ENCODE assay signal across 9 cellular contexts in the genomic region with DNA sequence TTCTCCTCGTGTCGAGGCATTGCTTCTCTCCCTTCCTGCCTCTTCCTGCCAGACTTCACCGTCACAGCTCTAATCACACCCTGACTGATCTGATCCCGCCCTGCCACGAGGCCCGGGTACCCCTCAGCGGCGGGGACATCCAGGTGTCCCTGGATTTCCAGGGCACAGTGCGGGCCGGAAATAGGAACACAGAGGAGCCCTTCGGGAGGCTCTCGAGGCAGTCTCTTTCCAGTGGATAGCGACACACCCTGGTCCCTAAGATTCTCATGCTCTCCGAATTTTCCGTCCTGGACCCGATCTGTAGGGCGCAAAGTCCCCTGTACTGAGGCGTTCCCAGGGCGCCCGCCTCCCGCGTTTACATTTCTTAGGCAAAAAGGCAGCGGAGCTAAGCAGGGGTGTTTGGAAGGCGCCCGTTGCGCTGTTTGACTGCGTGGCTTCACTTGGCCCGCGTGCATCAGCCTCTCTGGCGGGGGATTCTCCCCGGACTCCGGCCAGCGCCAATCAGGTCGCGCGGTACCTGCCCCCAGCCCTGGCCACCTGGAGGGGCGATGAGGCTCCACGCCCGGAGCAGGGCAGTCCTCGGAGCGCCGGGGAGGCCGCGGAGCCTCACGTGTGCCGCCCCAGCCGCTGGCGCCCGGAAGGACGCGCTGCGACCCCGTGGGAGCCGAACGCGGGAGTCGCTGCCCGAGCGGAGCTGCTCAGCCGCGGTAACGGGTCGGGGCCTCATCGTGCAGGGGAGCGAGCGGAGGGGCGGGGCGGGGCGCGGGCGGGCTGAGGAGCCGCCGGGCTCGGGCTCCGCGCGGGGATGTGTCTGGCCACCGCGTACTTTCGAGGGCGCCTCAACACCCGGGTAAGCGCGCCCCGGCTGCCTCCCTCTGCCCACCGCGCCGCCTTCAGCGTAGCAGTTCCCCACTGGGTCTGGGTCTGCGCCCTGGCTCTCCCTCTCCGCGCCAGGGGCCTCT. TPM values are rescaled to one million over a fixed set of nuclear protein-coding genes. Genes with fewer than 3 reads are reported as not detected.
DNase-seq lines count a peak whose midpoint lies in the region; ATAC-seq lines count a peak whose summit lies in the region.
"Had no signal": no experiment of that assay in that cellular context is flagged by ENCODE, and none has a peak within 500 bp of the region (broad histone marks: within the 10 kb centered on the region; RNA-seq: fewer than 3 reads in every experiment).

TSS of gene FAM163A (plus strand) at position 575 of the 962 bp plus-strand sequence. CDS start 69,807 bp downstream, outside the sequence.

- H3K9me3 ChIP-seq in stomach smooth muscle (ENCODE audit: control insufficient read depth in 2 of 2, low read length in 2 of 2), result peaks cover 0 to 3% of the 10 kb centered on the region in 2 donors

- CTCF ChIA-PET in activated CD4-positive, alpha-beta T cell treated with anti-CD3 and anti-CD28 coated beads for 36 hours (lab: Charles Lee), result interaction anchor here (0.6 to 1.1 kb wide), 4 partner anchors 12 to 165 kb away, joined by 3 read pairs; no protein-coding TSS in a partner anchor

- H3K27me3 ChIP-seq in stomach smooth muscle (ENCODE audit: control insufficient read depth in 1 of 2, insufficient read depth in 2 of 2, low read length in 2 of 2), result peaks cover 25 to 58% of the 10 kb centered on the region in 2 donors
- H3K27me3 ChIP-seq: BLaER1 treated with 17β-estradiol and CSF1 and Interleukin-3, amounts not matched to agents 10 nM and 100 nM had no signal

- peak; percentile 39 for DNase-seq in activated CD4-positive, alpha-beta T cell treated with anti-CD3 and anti-CD28 coated beads for 36 hours
- DNase-seq in activated CD4-positive, alpha-beta T cell treated with anti-CD3 and anti-CD28 coated beads, Interleukin-2, amount 50 U/mL, for 1 hour, result no peak
- no peak for DNase-seq in activated T-cell treated with anti-CD3 and anti-CD28 coated beads, Interleukin-2, amount 50 U/mL, for 4 hours
- DNase-seq in iPS-NIHi11 (ENCODE audit: low spot score) (peak; percentile 51), HuH-7.5 (ENCODE audit: low spot score) (no peak), kidney glomerular epithelial cell (lab: John Stamatoyannopoulos, UW) (no peak)

- no peak within 1 kb of the TSS for H3K9ac ChIP-seq in stomach smooth muscle (ENCODE audit: low read length in 2 of 2)
- H3K9ac ChIP-seq: BLaER1 treated with 17β-estradiol and CSF1 and Interleukin-3, amounts not matched to agents 10 nM and 100 nM had no signal

- peaks cover 55% of the 10 kb centered on the region for H3K27me3 Mint-ChIP-seq in activated CD4-positive, alpha-beta T cell treated with anti-CD3 and anti-CD28 coated beads for 36 hours
- peaks cover 72% of the 10 kb centered on the region for H3K27me3 Mint-ChIP-seq in activated T-cell treated with anti-CD3 and anti-CD28 coated beads, Interleukin-2, amount 50 U/mL, for 4 hours (ENCODE audit: low read depth)

- H3K4me3 ChIP-seq in stomach smooth muscle (ENCODE audit: low read length in 2 of 2), result peak within 1 kb of the TSS; percentile 43 to 52
- H3K4me3 ChIP-seq: BLaER1 treated with 17β-estradiol and CSF1 and Interleukin-3, amounts not matched to agents 10 nM and 100 nM had no signal

- no peak within 1 kb of the TSS for H3K27ac Mint-ChIP-seq in activated CD4-positive, alpha-beta T cell treated with anti-CD3 and anti-CD28 coated beads for 36 hours

- intact Hi-C loops in activated CD4-positive, alpha-beta T cell treated with anti-CD3 and anti-CD28 coated beads for 36 hours (cut with DNase I, micrococcal nuclease), result no loop called here

- POLR2A ChIA-PET in activated CD4-positive, alpha-beta T cell treated with anti-CD3 and anti-CD28 coated beads for 36 hours (lab: Charles Lee), result interaction anchor here (0.6 kb wide), 1 partner anchor 17 kb away, joined by 3 read pairs; no protein-coding TSS in a partner anchor

- no peak within 1 kb of the TSS for H3K27ac ChIP-seq in stomach smooth muscle (ENCODE audit: low read length)
- H3K27ac ChIP-seq: BLaER1 treated with 17β-estradiol and CSF1 and Interleukin-3, amounts not matched to agents 10 nM and 100 nM had no signal

- peak; percentile 33 for ATAC-seq in activated CD4-positive, alpha-beta T cell treated with anti-CD3 and anti-CD28 coated beads for 36 hours
- peak; percentile 47 to 67 for ATAC-seq in activated T-cell treated with anti-CD3 and anti-CD28 coated beads, Interleukin-2, amount 50 U/mL, for 4 hours
- no peak for ATAC-seq in HG03175 (IDR thresholded peaks at IDR 0.05; ENCODE audit: unreplicated experiment)

- peak within 1 kb of the TSS; percentile 23 for H3K4me3 Mint-ChIP-seq in activated CD4-positive, alpha-beta T cell treated with anti-CD3 and anti-CD28 coated beads for 36 hours
- peak within 1 kb of the TSS; percentile 55 for H3K4me3 Mint-ChIP-seq in activated T-cell treated with anti-CD3 and anti-CD28 coated beads, Interleukin-2, amount 50 U/mL, for 4 hours

- H3K9me3 Mint-ChIP-seq in activated CD4-positive, alpha-beta T cell treated with anti-CD3 and anti-CD28 coated beads for 36 hours (ENCODE audit: low read depth), result no peaks in the 10 kb centered on the region
- no peaks in the 10 kb centered on the region for H3K9me3 Mint-ChIP-seq in activated T-cell treated with anti-CD3 and anti-CD28 coated beads, Interleukin-2, amount 50 U/mL, for 4 hours

- H3K36me3 ChIP-seq in stomach smooth muscle (ENCODE audit: control insufficient read depth in 2 of 2, insufficient read depth in 2 of 2, low read length in 2 of 2), result no peaks in the 10 kb centered on the region
- H3K36me3 ChIP-seq: BLaER1 treated with 17β-estradiol and CSF1 and Interleukin-3, amounts not matched to agents 10 nM and 100 nM had no signal

- peaks cover 13% of the 10 kb centered on the region for H3K4me1 ChIP-seq in stomach smooth muscle (ENCODE audit: control insufficient read depth, insufficient read depth, low read length)
- H3K4me1 ChIP-seq: BLaER1 treated with 17β-estradiol and CSF1 and Interleukin-3, amounts not matched to agents 10 nM and 100 nM had no signal

- no peaks in the 10 kb centered on the region for H3K36me3 Mint-ChIP-seq in activated CD4-positive, alpha-beta T cell treated with anti-CD3 and anti-CD28 coated beads for 36 hours (ENCODE audit: low read depth)
- no peaks in the 10 kb centered on the region for H3K36me3 Mint-ChIP-seq in activated T-cell treated with anti-CD3 and anti-CD28 coated beads, Interleukin-2, amount 50 U/mL, for 4 hours (ENCODE audit: insufficient read depth)

- no peaks in the 10 kb centered on the region for H3K4me1 Mint-ChIP-seq in activated CD4-positive, alpha-beta T cell treated with anti-CD3 and anti-CD28 coated beads for 36 hours
- H3K4me1 Mint-ChIP-seq in activated T-cell treated with anti-CD3 and anti-CD28 coated beads, Interleukin-2, amount 50 U/mL, for 4 hours (ENCODE audit: low read depth), result peaks cover 8% of the 10 kb centered on the region

RNA-seq across cellular contexts. Expression of gene FAM163A, which starts in this region (rescaled TPM):
- total RNA-seq in activated CD4-positive, alpha-beta T cell treated with anti-CD3 and anti-CD28 coated beads for 36 hours, result not detected
- not detected for total RNA-seq in activated T-cell treated with anti-CD3 and anti-CD28 coated beads, Interleukin-2, amount 50 U/mL, for 4 hours

Comparison
In these comparisons a context has a peak if more than half of its experiments do, and no peak if none do; other contexts are left out.
1. Peak in DNase-seq and ATAC-seq in activated CD4-positive, alpha-beta T cell treated with anti-CD3 and anti-CD28 coated beads for 36 hours; RNA of the gene not detected or under 1 TPM.
2. Peak in ATAC-seq in activated T-cell treated with anti-CD3 and anti-CD28 coated beads, Interleukin-2, amount 50 U/mL, for 4 hours; RNA of the gene not detected or under 1 TPM.